8 cellular contexts compared by ENCODE assay signal in genomic region chr19:14686411-14686810, GRCh38. TPM values are rescaled to one million over a fixed set of nuclear protein-coding genes. Genes with fewer than 3 reads are reported as not detected.
DNase-seq lines count a peak whose midpoint lies in the region; ATAC-seq and TF ChIP-seq lines count a peak whose summit lies in the region.

No MANE protein-coding gene starts in this region.

- H3K27me3 Mint-ChIP-seq in CD14-positive monocyte (ENCODE audit: low read depth in 3 of 3) = no peaks in the 10 kb centered on the region
- peaks cover 13% of the 10 kb centered on the region for H3K27me3 Mint-ChIP-seq in H9 (ENCODE audit: low read depth)
- H3K27me3 Mint-ChIP-seq in stimulated activated naive CD8-positive, alpha-beta T cell treated with anti-CD3 and anti-CD28 coated beads, Interleukin-15, Interleukin-2, amounts not matched to agents 100 ng/mL and 50 ng/mL, for 24 hours = no peaks in the 10 kb centered on the region

- no peak overlapping the region for H3K23ac ChIP-seq in H9 (ENCODE audit: insufficient read length, low read depth, low read length)

- H3K23me2 ChIP-seq in H9 (ENCODE audit: insufficient read length, low read depth, low read length, poor library complexity, severe bottlenecking) = peaks cover 4% of the 10 kb centered on the region

- ATAC-seq in GM19395 (IDR thresholded peaks at IDR 0.05; ENCODE audit: unreplicated experiment) = no peak

- H3K4me1 ChIP-seq in H9 (ENCODE audit: insufficient read depth, low read length) = no peaks in the 10 kb centered on the region

- no peak overlapping the region for H3K14ac ChIP-seq in H9 (ENCODE audit: insufficient read depth, low read length)

- peaks cover 54% of the 10 kb centered on the region for H3K4me1 Mint-ChIP-seq in CD14-positive monocyte
- peaks cover 3 to 9% of the 10 kb centered on the region in 2 experiments; a peak in 2 of 4 replicates for H3K4me1 Mint-ChIP-seq in H9
- peaks cover 24% of the 10 kb centered on the region for H3K4me1 Mint-ChIP-seq in stimulated activated naive CD8-positive, alpha-beta T cell treated with anti-CD3 and anti-CD28 coated beads, Interleukin-15, Interleukin-2, amounts not matched to agents 100 ng/mL and 50 ng/mL, for 24 hours (ENCODE audit: low read depth)

- H3K27ac Mint-ChIP-seq in CD14-positive monocyte = peak overlapping the region; percentile 66 to 96 (median 87)
- H3K27ac Mint-ChIP-seq in H9 = no peak overlapping the region
- peak overlapping the region; percentile 8 for H3K27ac Mint-ChIP-seq in stimulated activated naive CD8-positive, alpha-beta T cell treated with anti-CD3 and anti-CD28 coated beads, Interleukin-15, Interleukin-2, amounts not matched to agents 100 ng/mL and 50 ng/mL, for 24 hours

- H2BK15ac ChIP-seq in H9 (ENCODE audit: low read depth, low read length) = no peak overlapping the region

- H3K36me3 Mint-ChIP-seq in CD14-positive monocyte (peaks cover 3 to 7% of the 10 kb centered on the region in 2 donors), H9 (ENCODE audit: insufficient read depth in 1 of 3, low read depth in 3 of 3) (no peaks in the 10 kb centered on the region)
- no peaks in the 10 kb centered on the region for H3K36me3 Mint-ChIP-seq in stimulated activated naive CD8-positive, alpha-beta T cell treated with anti-CD3 and anti-CD28 coated beads, Interleukin-15, Interleukin-2, amounts not matched to agents 100 ng/mL and 50 ng/mL, for 24 hours (ENCODE audit: low read depth)

- H3K4me3 ChIP-seq in epithelial cell of esophagus (ENCODE audit: low read length) = no peak overlapping the region

- no peak overlapping the region for H3K9ac ChIP-seq in H9 (ENCODE audit: extremely low read depth, insufficient read length, low read length)

- H2BK5ac ChIP-seq in H9 (ENCODE audit: insufficient read length, low read length) = no peak overlapping the region

- H3K79me1 ChIP-seq in H9 (ENCODE audit: insufficient read depth, low read depth, low read length, poor library complexity, severe bottlenecking) = no peaks in the 10 kb centered on the region

- H3K56ac ChIP-seq in H9 (ENCODE audit: insufficient read length, low read depth, low read length) = no peak overlapping the region

- H4K20me1 ChIP-seq in H9 (ENCODE audit: control insufficient read depth, insufficient read depth, insufficient read length) = no peaks in the 10 kb centered on the region

- intact Hi-C loops in CD14-positive monocyte (cut with micrococcal nuclease) = loop anchor here (5.0 to 10.0 kb wide), 2 partner anchors 72 to 74 kb away; no protein-coding TSS in a partner anchor

- H3K4me2 ChIP-seq in H9 (ENCODE audit: insufficient read depth, insufficient read length, low read length) = no peak overlapping the region

- H3K4ac ChIP-seq in H9 (ENCODE audit: low read depth, low read length) = no peak overlapping the region

- H3K9me3 ChIP-seq in H9 (ENCODE audit: control insufficient read depth, low read depth, low read length) = no peaks in the 10 kb centered on the region

- no peak overlapping the region for H2BK20ac ChIP-seq in H9 (ENCODE audit: low read depth, low read length, poor library complexity, severe bottlenecking)

- no peak overlapping the region for H3K4me3 Mint-ChIP-seq in CD14-positive monocyte
- no peak overlapping the region for H3K4me3 Mint-ChIP-seq in H9
- H3K4me3 Mint-ChIP-seq in stimulated activated naive CD8-positive, alpha-beta T cell treated with anti-CD3 and anti-CD28 coated beads, Interleukin-15, Interleukin-2, amounts not matched to agents 100 ng/mL and 50 ng/mL, for 24 hours = no peak overlapping the region

- no peak overlapping the region for H3K18ac ChIP-seq in H9 (ENCODE audit: insufficient read length, low read depth, low read length)

- no peak overlapping the region for H2BK12ac ChIP-seq in H9 (ENCODE audit: insufficient read length, low read depth, low read length)

- no peak overlapping the region for H2AFZ ChIP-seq in H9 (ENCODE audit: low read length)

- H2BK120ac ChIP-seq in H9 (ENCODE audit: low read depth, low read length, poor library complexity, severe bottlenecking) = no peak overlapping the region

- no peaks in the 10 kb centered on the region for H3K79me2 ChIP-seq in H9 (ENCODE audit: insufficient read depth, low read length)

- H3K27ac ChIP-seq in H9 (ENCODE audit: insufficient read length, low read depth, low read length) = no peak overlapping the region

- peak; percentile 76 for TF ChIP-seq CTCF in CD14-positive monocyte (IDR thresholded peaks at IDR 0.05)
- TF ChIP-seq CTCF in H9 (conservative IDR thresholded peaks at IDR 0.05) = peak; percentile 59; the same call in 2 of the 3 replicates
- peak; percentile 26 for TF ChIP-seq CTCF in epithelial cell of esophagus (IDR thresholded peaks at IDR 0.05; ENCODE audit: insufficient read depth, low read depth, low read length, missing control alignments)

- WGBS in H9 (ENCODE audit: extremely low coverage, insufficient read length, low lambda C conversion rate) = no CpG with 5 or more reads among the region's 3 CpGs

- H4K91ac ChIP-seq in H9 (ENCODE audit: insufficient read length, low read depth, low read length) = no peak overlapping the region

- H3K9me3 Mint-ChIP-seq in CD14-positive monocyte (peaks cover 0 to 4% (median 0%) of the 10 kb centered on the region in 7 donors), H9 (peaks cover 5 to 12% of the 10 kb centered on the region in 2 experiments; a peak in 3 of 5 replicates)
- H3K9me3 Mint-ChIP-seq in stimulated activated naive CD8-positive, alpha-beta T cell treated with anti-CD3 and anti-CD28 coated beads, Interleukin-15, Interleukin-2, amounts not matched to agents 100 ng/mL and 50 ng/mL, for 24 hours = no peaks in the 10 kb centered on the region

- H3T11ph ChIP-seq in H9 (ENCODE audit: low read length) = no peak overlapping the region

- no peak overlapping the region for H2AK5ac ChIP-seq in H9 (ENCODE audit: insufficient read length, low read length)

- H3K27me3 ChIP-seq in H9 (ENCODE audit: insufficient read depth, low read length) = no peaks in the 10 kb centered on the region

- H4K5ac ChIP-seq in H9 (ENCODE audit: insufficient read length, low read depth, low read length) = no peak overlapping the region

- DNase-seq in CD14-positive monocyte (ENCODE audit: low spot score) = no peak
- DNase-seq in H9 = no peak
- DNase-seq in RPMI8226 = peak; percentile 32
- peak; percentile 43 for DNase-seq in epithelial cell of esophagus (ENCODE audit: low read depth)
- no peak for DNase-seq in islet precursor cell
- no peak for DNase-seq in NCI-H524 treated with DMSO at 0.1 percent for 48 hours (lab: John Stamatoyannopoulos, UW)

- no peak overlapping the region for H4K8ac ChIP-seq in H9 (replicated peaks; ENCODE audit: insufficient read length, low read depth, low read length)

RNA-seq across cellular contexts. Expression of gene ZNF333, which starts 3.4 kb away (rescaled TPM):
- polyA plus RNA-seq in CD14-positive monocyte = 1 to 10 TPM; 7.6 to 9.3 TPM
- 6.0 and 7.9 TPM in 2 replicates for total RNA-seq in H9 (2021)

RNA-seq across cellular contexts. Expression of gene ADGRE3, which starts 11.8 kb away (rescaled TPM):
- 10 to 100 TPM; 28.3 to 92.0 TPM for polyA plus RNA-seq in CD14-positive monocyte
- total RNA-seq in H9 (2021) = not detected in 2 replicates

Comparison
In these comparisons a context has a peak if more than half of its experiments do, and no peak if none do; other contexts are left out.
1. DNase-seq: peak in RPMI8226 (single experiment) and epithelial cell of esophagus (single experiment); none in CD14-positive monocyte (single experiment), H9 (single experiment), islet precursor cell (single experiment) and NCI-H524 treated with DMSO at 0.1 percent for 48 hours (single experiment).
2. H3K27ac Mint-ChIP-seq: peak in CD14-positive monocyte (7 of 7) and stimulated activated naive CD8-positive, alpha-beta T cell treated with anti-CD3 and anti-CD28 coated beads, Interleukin-15, Interleukin-2, amounts not matched to agents 100 ng/mL and 50 ng/mL, for 24 hours (single experiment); none in H9 (0 of 3).
3. CTCF ChIP-seq: peak in every context shown above with its lines; median percentile 76 in CD14-positive monocyte; 59 in H9; 26 in epithelial cell of esophagus.